Comparison of ENCODE assay signal across 10 cellular contexts in the genomic region with DNA sequence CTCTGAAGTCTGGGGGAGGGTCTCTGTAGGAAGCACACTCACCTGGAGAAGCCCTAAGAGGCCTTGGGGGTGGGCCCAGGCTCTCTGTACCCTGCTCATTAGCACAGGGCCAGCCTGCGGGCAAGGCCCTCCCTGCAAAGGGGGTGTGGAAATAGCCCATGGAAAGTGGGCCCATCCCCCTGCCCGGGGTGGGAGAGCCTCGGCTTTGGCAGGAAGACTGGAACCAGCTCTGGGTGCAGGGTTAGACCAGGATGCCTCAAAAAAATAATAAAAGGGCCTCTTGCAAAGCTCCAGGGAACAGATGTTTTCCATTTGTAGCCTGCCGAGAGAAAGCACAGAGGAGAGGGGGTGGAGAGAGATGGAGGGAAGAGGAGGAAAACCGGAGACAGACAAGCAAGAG.
DNase-seq lines count a peak whose midpoint lies in the region; ATAC-seq and TF ChIP-seq lines count a peak whose summit lies in the region.
"Had no signal": no experiment of that assay in that cellular context is flagged by ENCODE, and none has a peak within 500 bp of the region (broad histone marks: within the 10 kb centered on the region; RNA-seq: fewer than 3 reads in every experiment).

No MANE protein-coding gene starts in this region.

- peaks cover 12% of the 10 kb centered on the region for H3K36me3 ChIP-seq in CD8-positive, alpha-beta T cell (ENCODE audit: insufficient read depth, low read length)
- peaks cover 4 to 8% of the 10 kb centered on the region in 2 experiments for H3K36me3 ChIP-seq in SK-N-SH (replicated peaks in 1 of 2; ENCODE audit: control insufficient read depth in 1 of 2, insufficient read depth in 2 of 2, low read length in 1 of 2)
- peaks cover 6 to 10% (median 8%) of the 10 kb centered on the region in 3 donors for H3K36me3 ChIP-seq in skeletal muscle tissue (ENCODE audit: control insufficient read depth in 3 of 3, insufficient read depth in 3 of 3, low read length in 3 of 3)

- H3K9me3 Mint-ChIP-seq in CD8-positive, alpha-beta T cell: no peaks in the 10 kb centered on the region
- H3K9me3 Mint-ChIP-seq in natural killer cell treated with Interleukin-12 subunit alpha and Interleukin-12 subunit beta and Interleukin-15 and Interleukin-18, amount 100 ng/mL, for 72 hours: no peaks in the 10 kb centered on the region

- TF ChIP-seq CTCF in CD8-positive, alpha-beta T cell (IDR thresholded peaks at IDR 0.05): no peak
- TF ChIP-seq CTCF in SK-N-SH (IDR thresholded peaks at IDR 0.05): no peak
- no peak for TF ChIP-seq CTCF in foreskin fibroblast (IDR thresholded peaks at IDR 0.05; ENCODE audit: low read depth, low read length)

- H3K27ac ChIP-seq in CD8-positive, alpha-beta T cell (ENCODE audit: low read depth, low read length): no peak overlapping the region
- H3K27ac ChIP-seq in SK-N-SH (ENCODE audit: low read depth in 2 of 2, low read length in 1 of 2) (peak overlapping the region; percentile 99 to 100), skeletal muscle tissue (ENCODE audit: low read depth, low read length) (peak overlapping the region; percentile 84)

- no peak overlapping the region for H3K4me3 Mint-ChIP-seq in CD8-positive, alpha-beta T cell
- H3K4me3 Mint-ChIP-seq in natural killer cell treated with Interleukin-12 subunit alpha and Interleukin-12 subunit beta and Interleukin-15 and Interleukin-18, amount 100 ng/mL, for 72 hours: no peak overlapping the region

- TF ChIP-seq RAD21 in SK-N-SH (IDR thresholded peaks at IDR 0.05; ENCODE audit: low read length): peak; percentile 54

- peak overlapping the region; percentile 37 for H3K27ac Mint-ChIP-seq in CD8-positive, alpha-beta T cell
- no peak overlapping the region for H3K27ac Mint-ChIP-seq in natural killer cell treated with Interleukin-12 subunit alpha and Interleukin-12 subunit beta and Interleukin-15 and Interleukin-18, amount 100 ng/mL, for 72 hours

- H3K4me1 ChIP-seq in CD8-positive, alpha-beta T cell (ENCODE audit: insufficient read depth, low read length): peaks cover 25% of the 10 kb centered on the region
- H3K4me1 ChIP-seq in SK-N-SH (ENCODE audit: control insufficient read depth in 1 of 2, insufficient read depth in 2 of 2, low read depth in 1 of 2, low read length in 1 of 2) (peaks cover 30 to 75% of the 10 kb centered on the region in 2 experiments), skeletal muscle tissue (ENCODE audit: control insufficient read depth in 3 of 3, insufficient read depth in 3 of 3, low read length in 3 of 3) (peaks cover 80 to 88% (median 87%) of the 10 kb centered on the region in 3 donors)

- H3F3A ChIP-seq in SK-N-SH (replicated peaks; ENCODE audit: insufficient read depth): peaks cover 23% of the 10 kb centered on the region

- no peaks in the 10 kb centered on the region for H3K27me3 Mint-ChIP-seq in CD8-positive, alpha-beta T cell (ENCODE audit: low read depth)
- no peaks in the 10 kb centered on the region for H3K27me3 Mint-ChIP-seq in natural killer cell treated with Interleukin-12 subunit alpha and Interleukin-12 subunit beta and Interleukin-15 and Interleukin-18, amount 100 ng/mL, for 72 hours

- peak overlapping the region; percentile 68 for H3K9ac ChIP-seq in SK-N-SH
- H3K9ac ChIP-seq in skeletal muscle tissue (ENCODE audit: low read depth in 1 of 3, low read length in 3 of 3): peak overlapping the region in 2 of 3 donors; percentile 12 to 66

- H4K20me1 ChIP-seq in SK-N-SH (ENCODE audit: insufficient read depth): no peaks in the 10 kb centered on the region

- no peaks in the 10 kb centered on the region for H3K27me3 ChIP-seq in CD8-positive, alpha-beta T cell (ENCODE audit: insufficient read depth, low read length)
- no peaks in the 10 kb centered on the region for H3K27me3 ChIP-seq in SK-N-SH (ENCODE audit: insufficient read depth)
- H3K27me3 ChIP-seq in skeletal muscle tissue (ENCODE audit: control insufficient read depth in 3 of 3, insufficient read depth in 3 of 3, low read length in 3 of 3): no peaks in the 10 kb centered on the region

- H3K9me2 ChIP-seq in SK-N-SH: no peaks in the 10 kb centered on the region

- H3K79me2 ChIP-seq in SK-N-SH (ENCODE audit: insufficient read depth): peaks cover 5% of the 10 kb centered on the region; the same call in 1 of the 2 replicates

- WGBS in SK-N-SH (ENCODE audit: low lambda C conversion rate): 13% methylated on average over 5 of the region's 5 CpGs

- H3K9me3 ChIP-seq in CD8-positive, alpha-beta T cell (ENCODE audit: low read length): no peaks in the 10 kb centered on the region
- H3K9me3 ChIP-seq in SK-N-SH (no peaks in the 10 kb centered on the region), skeletal muscle tissue (ENCODE audit: control insufficient read depth in 3 of 3, low read length in 3 of 3) (no peaks in the 10 kb centered on the region)

- H3K36me3 Mint-ChIP-seq in CD8-positive, alpha-beta T cell: peaks cover 61% of the 10 kb centered on the region
- H3K36me3 Mint-ChIP-seq in natural killer cell treated with Interleukin-12 subunit alpha and Interleukin-12 subunit beta and Interleukin-15 and Interleukin-18, amount 100 ng/mL, for 72 hours: no peaks in the 10 kb centered on the region

- H2AFZ ChIP-seq in SK-N-SH (ENCODE audit: low read depth): no peak overlapping the region

- intact Hi-C loops in CD8-positive, alpha-beta T cell (cut with DNase I, micrococcal nuclease): no loop called here

- H3K4me1 Mint-ChIP-seq in CD8-positive, alpha-beta T cell (ENCODE audit: low read depth): peaks cover 21% of the 10 kb centered on the region
- peaks cover 8 to 15% of the 10 kb centered on the region in 2 donors for H3K4me1 Mint-ChIP-seq in natural killer cell treated with Interleukin-12 subunit alpha and Interleukin-12 subunit beta and Interleukin-15 and Interleukin-18, amount 100 ng/mL, for 72 hours (ENCODE audit: low read depth in 2 of 2)

- TF ChIP-seq EP300 in SK-N-SH (IDR thresholded peaks at IDR 0.05; ENCODE audit: borderline replicate concordance in 1 of 2, low read depth in 1 of 2, low read length in 1 of 2): peak; percentile 94 to 95

- H3K4me2 ChIP-seq in SK-N-SH: peak overlapping the region; percentile 71

- H3K4me3 ChIP-seq in CD8-positive, alpha-beta T cell (ENCODE audit: low read depth, low read length): no peak overlapping the region
- no peak overlapping the region for H3K4me3 ChIP-seq in SK-N-SH (ENCODE audit: low read depth in 2 of 2, low read length in 1 of 2)
- H3K4me3 ChIP-seq in foreskin fibroblast (ENCODE audit: low read depth in 1 of 2, low read length in 2 of 2): no peak overlapping the region
- H3K4me3 ChIP-seq in skeletal muscle tissue (ENCODE audit: low read length in 3 of 3): peak overlapping the region in 1 of 3 donors; percentile 13

- no peak for ATAC-seq in CD8-positive, alpha-beta T cell
- no peak for ATAC-seq in natural killer cell treated with Interleukin-12 subunit alpha and Interleukin-12 subunit beta and Interleukin-15 and Interleukin-18, amount 100 ng/mL, for 72 hours

- POLR2A ChIA-PET in CD8-positive, alpha-beta T cell (lab: Charles Lee): no interaction called here
- POLR2A ChIA-PET in SK-N-SH (lab: Yijun Ruan, JAX): interaction anchor here (0.6 to 4.3 kb wide), 15 partner anchors 9 to 116 kb away, joined by 3 to 63 read pairs (median 7); no protein-coding TSS in a partner anchor

- DNase-seq in CD8-positive, alpha-beta T cell: no peak
- DNase-seq in SK-N-SH (peak; percentile 97), foreskin fibroblast (peak; percentile 90 to 93), dermis blood vessel endothelial cell (no peak), SKM-1 treated with dmso at 0.1 percent for 144 hours (lab: John Stamatoyannopoulos, UW; ENCODE audit: unreplicated experiment) (no peak), nucleus accumbens (lab: John Stamatoyannopoulos, UW) (no peak)
- no peak for DNase-seq in natural killer cell treated with Interleukin-12 subunit alpha and Interleukin-12 subunit beta and Interleukin-15 and Interleukin-18, amount 100 ng/mL, for 72 hours (ENCODE audit: low spot score)
- DNase-seq: NCI-H2081; stimulated activated CD4-positive, alpha-beta T cell treated with anti-CD3 and anti-CD28 coated beads, Interleukin-4, amount 100 ng/mL, for 24 hours had no signal

- CTCF ChIA-PET in CD8-positive, alpha-beta T cell (lab: Charles Lee): no interaction called here
- CTCF ChIA-PET in SK-N-SH (lab: Yijun Ruan, JAX): interaction anchor here (0.9 to 6.1 kb wide), 15 partner anchors 11 to 266 kb away, joined by 3 to 33 read pairs (median 6); no protein-coding TSS in a partner anchor

TF ChIP-seq in SK-N-SH, 30 proteins besides CTCF, POLR2A, EP300 and RAD21 (continues in another document):
- TF ChIP-seq, protein P1, sequence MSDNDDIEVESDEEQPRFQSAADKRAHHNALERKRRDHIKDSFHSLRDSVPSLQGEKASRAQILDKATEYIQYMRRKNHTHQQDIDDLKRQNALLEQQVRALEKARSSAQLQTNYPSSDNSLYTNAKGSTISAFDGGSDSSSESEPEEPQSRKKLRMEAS (IDR thresholded peaks at IDR 0.05; ENCODE audit: low read depth): peak; percentile 79; the same call in 1 of the 2 replicates
- TF ChIP-seq NFIC (IDR thresholded peaks at IDR 0.05; ENCODE audit: borderline replicate concordance) (peak; percentile 83), FOXM1 (IDR thresholded peaks at IDR 0.05; ENCODE audit: low read depth) (peak; percentile 36; the same call in 1 of the 2 replicates), POLR2AphosphoS5 (IDR thresholded peaks at IDR 0.05; ENCODE audit: low read depth, low read length) (peak; percentile 90), CHD2 (IDR thresholded peaks at IDR 0.05; ENCODE audit: low read length, partially characterized antibody) (peak; percentile 96), SIN3A (IDR thresholded peaks at IDR 0.05; ENCODE audit: borderline replicate concordance, low read depth, low read length) (peak; percentile 64; the same call in 1 of the 2 replicates), TAF1 (IDR thresholded peaks at IDR 0.05; ENCODE audit: borderline replicate concordance, low read depth, low read length) (peak; percentile 67; the same call in 1 of the 2 replicates), RCOR1 (IDR thresholded peaks at IDR 0.05; ENCODE audit: low read length) (peak; percentile 79), MXI1 (IDR thresholded peaks at IDR 0.05; ENCODE audit: low read depth, low read length) (no peak), RXRA (IDR thresholded peaks at IDR 0.05; ENCODE audit: borderline replicate concordance, low read depth) (peak; percentile 93; the same call in 1 of the 2 replicates), EZH2phosphoT487 (IDR thresholded peaks at IDR 0.05; ENCODE audit: borderline replicate concordance, low read depth) (no peak)
- TF ChIP-seq, protein P2, sequence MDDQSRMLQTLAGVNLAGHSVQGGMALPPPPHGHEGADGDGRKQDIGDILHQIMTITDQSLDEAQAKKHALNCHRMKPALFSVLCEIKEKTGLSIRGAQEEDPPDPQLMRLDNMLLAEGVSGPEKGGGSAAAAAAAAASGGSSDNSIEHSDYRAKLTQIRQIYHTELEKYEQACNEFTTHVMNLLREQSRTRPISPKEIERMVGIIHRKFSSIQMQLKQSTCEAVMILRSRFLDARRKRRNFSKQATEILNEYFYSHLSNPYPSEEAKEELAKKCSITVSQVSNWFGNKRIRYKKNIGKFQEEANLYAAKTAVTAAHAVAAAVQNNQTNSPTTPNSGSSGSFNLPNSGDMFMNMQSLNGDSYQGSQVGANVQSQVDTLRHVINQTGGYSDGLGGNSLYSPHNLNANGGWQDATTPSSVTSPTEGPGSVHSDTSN (IDR thresholded peaks at IDR 0.05): peak; percentile 80

Comparison
In these comparisons a context has a peak if more than half of its experiments do, and no peak if none do; other contexts are left out.
1. DNase-seq: peak in SK-N-SH (single experiment) and foreskin fibroblast (2 of 2); none in CD8-positive, alpha-beta T cell (0 of 7), dermis blood vessel endothelial cell (single experiment), SKM-1 treated with dmso at 0.1 percent for 144 hours (single experiment), natural killer cell treated with Interleukin-12 subunit alpha and Interleukin-12 subunit beta and Interleukin-15 and Interleukin-18, amount 100 ng/mL, for 72 hours (single experiment) and nucleus accumbens (0 of 56).